In the genomic region with DNA sequence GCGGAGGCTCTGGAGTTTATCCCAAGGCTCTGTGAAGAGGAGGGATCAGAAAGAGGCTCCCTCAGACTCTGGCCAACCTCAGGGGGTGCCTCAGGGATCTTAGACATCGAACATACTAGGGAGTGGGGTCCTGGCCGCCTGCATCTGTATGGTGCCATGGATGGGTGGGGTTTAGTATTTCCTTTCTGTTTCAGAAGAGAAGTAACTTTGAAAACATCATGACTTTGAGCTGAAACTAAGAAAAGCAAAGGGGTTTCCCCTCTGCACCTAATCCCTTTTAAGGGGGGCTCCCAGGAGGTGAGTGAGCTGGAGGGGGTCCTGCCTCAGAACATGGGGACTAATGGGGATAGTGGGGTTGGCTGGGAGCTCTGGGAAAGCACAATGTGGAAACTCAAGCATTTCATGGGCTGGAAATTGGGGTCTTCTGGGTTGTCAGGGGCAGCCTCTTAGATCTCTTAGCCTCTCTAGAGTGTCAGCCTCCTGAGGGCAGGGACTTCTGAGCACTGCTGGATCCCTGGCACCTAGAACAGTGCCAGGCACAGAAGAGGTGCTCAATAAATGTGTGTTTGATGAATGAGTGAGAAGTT, we compare ENCODE assay signal across 13 cellular contexts. TPM values are rescaled to one million over a fixed set of nuclear protein-coding genes. Genes with fewer than 3 reads are reported as not detected.
DNase-seq lines count a peak whose midpoint lies in the region; ATAC-seq, FAIRE-seq and TF ChIP-seq lines count a peak whose summit lies in the region.
"Had no signal": no experiment of that assay in that cellular context is flagged by ENCODE, and none has a peak within 500 bp of the region (broad histone marks: within the 10 kb centered on the region; RNA-seq: fewer than 3 reads in every experiment).

No MANE protein-coding gene starts in this region.

- POLR2A ChIA-PET in GM12878 (lab: Charles Lee), result interaction anchor here (0.7 to 11.6 kb wide), 4 partner anchors 10 to 60 kb away, joined by 3 to 246 read pairs (median 5); partner anchors contain the start of gene RAC2

- H3K4me1 Mint-ChIP-seq in activated naive CD4-positive, alpha-beta T cell treated with anti-CD3 and anti-CD28 coated beads for 36 hours (ENCODE audit: low read depth), result peaks cover 78% of the 10 kb centered on the region

- peaks cover 27% of the 10 kb centered on the region for H3K9me3 Mint-ChIP-seq in activated naive CD4-positive, alpha-beta T cell treated with anti-CD3 and anti-CD28 coated beads for 36 hours

- peak overlapping the region; percentile 10 for H3K27ac ChIP-seq in KOPT-K1 (ENCODE audit: low read depth, low read length, poor library complexity, severe bottlenecking)
- H3K27ac ChIP-seq in GM12878 (ENCODE audit: control insufficient read depth, insufficient read depth), result peak overlapping the region; percentile 80
- H3K27ac ChIP-seq in thymus (ENCODE audit: low read depth), result peak overlapping the region; percentile 89
- no peak overlapping the region for H3K27ac ChIP-seq in pancreas
- H3K27ac ChIP-seq: esophagus squamous epithelium had no signal

- peak; percentile 58 for DNase-seq in activated naive CD4-positive, alpha-beta T cell treated with anti-CD3 and anti-CD28 coated beads for 36 hours
- no peak for DNase-seq in activated naive CD4-positive, alpha-beta T cell treated with Interleukin-2 at 50 U/mL for 16 hours
- DNase-seq in GM12878 (ENCODE audit: low read depth, low spot score) (no peak), NCI-H526 (lab: John Stamatoyannopoulos, UW) (no peak), pancreas (no peak), NCI-H1048 (lab: John Stamatoyannopoulos, UW) (no peak)
- DNase-seq: central memory CD4-positive, alpha-beta T cell; esophagus squamous epithelium; mammary epithelial cell had no signal

- peaks cover 9% of the 10 kb centered on the region for H3K9me3 ChIP-seq in KOPT-K1 (ENCODE audit: insufficient read depth, low read length, poor library complexity, severe bottlenecking)
- H3K9me3 ChIP-seq in GM12878 (replicated peaks; ENCODE audit: control insufficient read depth, insufficient read depth, low read length), result peaks cover 4% of the 10 kb centered on the region; the same call in 2 of the 3 replicates
- no peaks in the 10 kb centered on the region for H3K9me3 ChIP-seq in thymus (ENCODE audit: control insufficient read depth)
- no peaks in the 10 kb centered on the region for H3K9me3 ChIP-seq in pancreas
- H3K9me3 ChIP-seq: esophagus squamous epithelium, tibial nerve had no signal

- SMC1A ChIA-PET in GM12878 (lab: Charles Lee; ENCODE audit: uncharacterized antibody, unreplicated experiment), result interaction anchor here (2.3 to 5.8 kb wide), 3 partner anchors 19 to 36 kb away, joined by 12 to 87 read pairs (median 56); partner anchors contain the start of gene RAC2

- in situ Hi-C loops in GM12878 (cut with MboI), result loop anchor here (25.0 kb wide), 1 partner anchor 1837 kb away; the partner anchor contains the start of gene HMOX1

- peak overlapping the region; percentile 33 for H3K4me2 ChIP-seq in GM12878 (ENCODE audit: control insufficient read depth, insufficient read depth)

- H3K27ac Mint-ChIP-seq in activated naive CD4-positive, alpha-beta T cell treated with anti-CD3 and anti-CD28 coated beads for 36 hours, result peak overlapping the region; percentile 98

- H3K27me3 ChIP-seq in GM12878 (replicated peaks in 1 of 2; ENCODE audit: control insufficient read depth in 2 of 2, insufficient read depth in 2 of 2, low read length in 1 of 2), result no peaks in the 10 kb centered on the region
- H3K27me3 ChIP-seq in thymus (ENCODE audit: control insufficient read depth, insufficient read depth), result no peaks in the 10 kb centered on the region
- no peaks in the 10 kb centered on the region for H3K27me3 ChIP-seq in pancreas

- no peaks in the 10 kb centered on the region for H4K20me1 ChIP-seq in GM12878 (ENCODE audit: control insufficient read depth, insufficient read depth)

- ATAC-seq in GM12878, result peak; percentile 64
- ATAC-seq in pancreas, result no peak

- CTCF ChIA-PET in activated naive CD4-positive, alpha-beta T cell treated with anti-CD3 and anti-CD28 coated beads for 36 hours (lab: Charles Lee), result interaction anchor here (1.4 to 5.5 kb wide), 3 partner anchors 19 to 36 kb away, joined by 5 to 40 read pairs (median 13); no protein-coding TSS in a partner anchor
- CTCF ChIA-PET in GM12878 (lab: Yijun Ruan, JAX), result interaction anchor here (0.6 to 4.9 kb wide), 9 partner anchors 16 to 1841 kb away, joined by 3 to 66 read pairs (median 6); partner anchors contain the start of gene RAC2

- H3K79me2 ChIP-seq in GM12878 (ENCODE audit: control insufficient read depth, insufficient read depth, low read length), result peaks cover 36% of the 10 kb centered on the region

- H3K4me3 ChIP-seq in GM12878, result no peak overlapping the region
- H3K4me3 ChIP-seq in thymus (ENCODE audit: low read length), result no peak overlapping the region
- no peak overlapping the region for H3K4me3 ChIP-seq in pancreas
- H3K4me3 ChIP-seq: esophagus squamous epithelium, tibial nerve had no signal

- TF ChIP-seq POLR2A in GM12878 (IDR thresholded peaks at IDR 0.05; ENCODE audit: low read depth, low read length), result no peak; the same call in 1 of the 2 replicates

- intact Hi-C loops in activated naive CD4-positive, alpha-beta T cell treated with anti-CD3 and anti-CD28 coated beads for 36 hours (cut with micrococcal nuclease), result loop anchor here (2.0 to 10.0 kb wide), 2 partner anchors 61 to 839 kb away; partner anchors contain the start of gene MYH9
- intact Hi-C loops in GM12878 (cut with micrococcal nuclease; ENCODE audit: unreplicated experiment) (loop anchor here (2.0 kb wide), 2 partner anchors 21 to 37 kb away; partner anchors contain the start of gene RAC2), pancreas (cut with DNase I) (no loop called here)

- H3K9ac ChIP-seq in GM12878 (ENCODE audit: control insufficient read depth, insufficient read depth, low read length), result no peak overlapping the region

- peaks cover 86% of the 10 kb centered on the region for H3K36me3 Mint-ChIP-seq in activated naive CD4-positive, alpha-beta T cell treated with anti-CD3 and anti-CD28 coated beads for 36 hours (ENCODE audit: low read depth)

- RAD21 ChIA-PET in GM12878 (lab: Charles Lee; ENCODE audit: unreplicated experiment), result interaction anchor here (1.1 to 11.8 kb wide), 4 partner anchors 18 to 61 kb away, joined by 6 to 196 read pairs (median 24); partner anchors contain the start of gene RAC2

- 20% methylated on average over 3 of the region's 3 CpGs for WGBS in GM12878 (ENCODE audit: insufficient coverage, insufficient replicate concordance, low lambda C conversion rate, missing lambda C conversion rate)
- 58% methylated on average over 3 of the region's 3 CpGs for WGBS in thymus
- WGBS in pancreas, 2 donors, result 60 to 68% methylated on average over 3 of the region's 3 CpGs

- no peak overlapping the region for H2AFZ ChIP-seq in GM12878 (ENCODE audit: control insufficient read depth, low read depth, low read length)

- no peak for TF ChIP-seq EP300 in GM12878 (IDR thresholded peaks at IDR 0.05; ENCODE audit: borderline replicate concordance in 1 of 2, control insufficient read depth in 1 of 2, low read depth in 2 of 2, low read length in 2 of 2)

- FAIRE-seq in GM12878 (lab: Jason Lieb, UNC), result no peak
- no peak for FAIRE-seq in pancreas (lab: Jason Lieb, UNC)

- no peaks in the 10 kb centered on the region for H3K27me3 Mint-ChIP-seq in activated naive CD4-positive, alpha-beta T cell treated with anti-CD3 and anti-CD28 coated beads for 36 hours (ENCODE audit: low read depth)

- TF ChIP-seq CTCF in GM12878 (IDR thresholded peaks at IDR 0.05 in 2 of 3, conservative IDR thresholded peaks at IDR 0.05 in 1 of 3; ENCODE audit: control insufficient read depth in 2 of 3, extremely low read depth in 1 of 3, insufficient read depth in 1 of 3, low read depth in 3 of 3, low read length in 3 of 3), result no peak
- no peak for TF ChIP-seq CTCF in pancreas (IDR thresholded peaks at IDR 0.05)

- H3K36me3 ChIP-seq in KOPT-K1 (ENCODE audit: insufficient read depth, low read length) (peaks cover 56% of the 10 kb centered on the region), GM12878 (ENCODE audit: control insufficient read depth in 2 of 2, insufficient read depth in 2 of 2, low read length in 1 of 2) (peaks cover 19 to 35% of the 10 kb centered on the region in 2 experiments), thymus (ENCODE audit: control insufficient read depth, insufficient read depth) (peaks cover 47% of the 10 kb centered on the region), pancreas (no peaks in the 10 kb centered on the region)
- H3K36me3 ChIP-seq: esophagus squamous epithelium, tibial nerve had no signal

- H3K4me1 ChIP-seq in GM12878 (ENCODE audit: control insufficient read depth, insufficient read depth, low read length) (peaks cover 64% of the 10 kb centered on the region), thymus (ENCODE audit: control insufficient read depth, insufficient read depth, low read length) (peaks cover 66% of the 10 kb centered on the region), pancreas (no peaks in the 10 kb centered on the region)

- TF ChIP-seq RAD21 in GM12878 (IDR thresholded peaks at IDR 0.05; ENCODE audit: insufficient read depth, low read depth, low read length), result no peak

- peak overlapping the region; percentile 46 for H3K4me3 Mint-ChIP-seq in activated naive CD4-positive, alpha-beta T cell treated with anti-CD3 and anti-CD28 coated beads for 36 hours

- no TSS peak for BruUV-seq in GM12878 (replicated peaks; lab: Mats Ljungman, UMichigan)

RNA-seq across cellular contexts. Expression of gene SSTR3, which starts 11.8 kb away (rescaled TPM):
- 10 to 100 TPM; 28.1 to 28.6 TPM for total RNA-seq in activated naive CD4-positive, alpha-beta T cell treated with anti-CD3 and anti-CD28 coated beads for 36 hours
- 12.3 and 12.5 TPM in 2 replicates for total RNA-seq in GM12878 (2013; cell fraction: nucleolus; rRNA removed)
- total RNA-seq in GM12878 (2014; rRNA removed), result 3.6 and 4.5 TPM in 2 replicates
- 2.5 and 2.8 TPM in 2 replicates for total RNA-seq in GM12878 (2014; rRNA removed; fragmentation: Illumina TruSeq; extraction: Trizol)
- 4.5 TPM in 2 replicates for total RNA-seq in GM12878 (2021)
- polyA plus RNA-seq in GM12878 (2011; ENCODE audit: low read depth), result 2.6 TPM
- polyA plus RNA-seq in GM12878 (2011; rRNA removed), result 3.6 and 4.3 TPM in 2 replicates
- polyA plus RNA-seq in GM12878 (2011; cell fraction: cytosol; rRNA removed), result 4.7 and 5.3 TPM in 2 replicates
- 10.9 and 11.1 TPM in 2 replicates for polyA plus RNA-seq in GM12878 (2011; cell fraction: nucleus; rRNA removed)
- 5.5 and 6.9 TPM in 2 replicates for polyA plus RNA-seq in GM12878 (2012)
- polyA plus RNA-seq in GM12878 (2014; fragmentation: Illumina TruSeq; extraction: Trizol), result 1.6 and 2.3 TPM in 2 replicates
- under 1 TPM; 0.03 to 0.46 TPM for polyA plus RNA-seq in GM12878 (2014; fragmentation: Nextera tagmentation; extraction: Ambion mirVana)
- polyA plus RNA-seq in GM12878 (2014; rRNA removed), result 4.0 and 4.3 TPM in 2 replicates
- 1 to 10 TPM in 1 of 2 experiments, under 1 TPM in 1; 0.74 to 1.2 TPM for polyA plus RNA-seq in GM12878 (2016; fragmentation: Nextera tagmentation; extraction: Ambion mirVana)
- polyA minus RNA-seq in GM12878 (2011; rRNA and poly(A)+ RNA removed), result 6.1 and 11.3 TPM in 2 replicates
- polyA minus RNA-seq in GM12878 (2011; cell fraction: cytosol; rRNA and poly(A)+ RNA removed), result 2.7 and 3.5 TPM in 2 replicates
- 3.1 and 4.2 TPM in 2 replicates for polyA minus RNA-seq in GM12878 (2011; cell fraction: nucleus; rRNA and poly(A)+ RNA removed)
- 3.9 TPM for polyA plus RNA-seq in thymus
- 1 to 10 TPM in 3 of 6 donors, under 1 TPM in 3; 0.32 to 1.6 (median 0.94) TPM for total RNA-seq in pancreas
- 1 to 10 TPM; 3.3 to 8.7 TPM for polyA plus RNA-seq in pancreas
- total RNA-seq: Daoy, esophagus squamous epithelium, mammary epithelial cell, tibial nerve had no signal
- polyA plus RNA-seq: mammary epithelial cell had no signal

RNA-seq across cellular contexts. Expression of gene RAC2, which starts 20.0 kb away (rescaled TPM):
- 100 to 1,000 TPM; 728 to 759 TPM for total RNA-seq in activated naive CD4-positive, alpha-beta T cell treated with anti-CD3 and anti-CD28 coated beads for 36 hours
- 143 and 150 TPM in 2 replicates for total RNA-seq in GM12878 (2013; cell fraction: nucleolus; rRNA removed)
- 251 and 282 TPM in 2 replicates for total RNA-seq in GM12878 (2014; rRNA removed)
- total RNA-seq in GM12878 (2014; rRNA removed; fragmentation: Illumina TruSeq; extraction: Trizol), result 135 and 149 TPM in 2 replicates
- 382 and 386 TPM in 2 replicates for total RNA-seq in GM12878 (2021)
- polyA plus RNA-seq in GM12878 (2011; ENCODE audit: low read depth), result 314 TPM
- 84.4 and 296 TPM in 2 replicates for polyA plus RNA-seq in GM12878 (2011; rRNA removed)
- 317 and 416 TPM in 2 replicates for polyA plus RNA-seq in GM12878 (2011; cell fraction: cytosol; rRNA removed)
- polyA plus RNA-seq in GM12878 (2011; cell fraction: nucleus; rRNA removed), result 561 and 566 TPM in 2 replicates
- 512 and 607 TPM in 2 replicates for polyA plus RNA-seq in GM12878 (2012)
- polyA plus RNA-seq in GM12878 (2014; fragmentation: Illumina TruSeq; extraction: Trizol), result 166 and 339 TPM in 2 replicates
- 100 to 1,000 TPM; 102 to 108 TPM for polyA plus RNA-seq in GM12878 (2014; fragmentation: Nextera tagmentation; extraction: Ambion mirVana)
- 313 and 369 TPM in 2 replicates for polyA plus RNA-seq in GM12878 (2014; rRNA removed)
- 100 to 1,000 TPM; 320 to 330 TPM for polyA plus RNA-seq in GM12878 (2016; fragmentation: Nextera tagmentation; extraction: Ambion mirVana)
- polyA minus RNA-seq in GM12878 (2011; rRNA and poly(A)+ RNA removed), result 200 and 233 TPM in 2 replicates
- polyA minus RNA-seq in GM12878 (2011; cell fraction: cytosol; rRNA and poly(A)+ RNA removed), result 155 and 158 TPM in 2 replicates
- 185 and 303 TPM in 2 replicates for polyA minus RNA-seq in GM12878 (2011; cell fraction: nucleus; rRNA and poly(A)+ RNA removed)
- 206 TPM for polyA plus RNA-seq in thymus
- 10 to 100 TPM in 1 of 6 donors, 1 to 10 TPM in 4, under 1 TPM in 1; 0.91 to 12.8 (median 3.2) TPM for total RNA-seq in pancreas
- polyA plus RNA-seq in pancreas, result 1 to 10 TPM; 2.2 to 3.7 TPM

RNA-seq across cellular contexts. Expression of gene C1QTNF6, which starts 36.0 kb away (rescaled TPM):
- total RNA-seq in activated naive CD4-positive, alpha-beta T cell treated with anti-CD3 and anti-CD28 coated beads for 36 hours, result 10 to 100 TPM; 13.4 to 13.6 TPM
- 23.7 and 26.2 TPM in 2 replicates for total RNA-seq in GM12878 (2013; cell fraction: nucleolus; rRNA removed)
- total RNA-seq in GM12878 (2014; rRNA removed) (1.1 and 1.3 TPM in 2 replicates), GM12878 (2014; rRNA removed; fragmentation: Illumina TruSeq; extraction: Trizol) (1.6 and 1.7 TPM in 2 replicates), GM12878 (2021) (2.1 and 2.4 TPM in 2 replicates), pancreas (1 to 10 TPM; 1.2 to 8.0 (median 2.1) TPM)
- polyA plus RNA-seq in GM12878 (2011; ENCODE audit: low read depth), result 2.3 TPM
- polyA plus RNA-seq in GM12878 (2011; rRNA removed) (3.9 and 4.1 TPM in 2 replicates), GM12878 (2014; fragmentation: Illumina TruSeq; extraction: Trizol) (1.1 and 1.5 TPM in 2 replicates), GM12878 (2014; fragmentation: Nextera tagmentation; extraction: Ambion mirVana) (under 1 TPM; 0.16 to 0.18 TPM), GM12878 (2014; rRNA removed) (2.5 and 2.7 TPM in 2 replicates), GM12878 (2016; fragmentation: Nextera tagmentation; extraction: Ambion mirVana) (1 to 10 TPM in 1 of 2 experiments, under 1 TPM in 1; 0.99 to 1.1 TPM), thymus (23.2 TPM), pancreas (10 to 100 TPM in 1 of 2 donors, 1 to 10 TPM in 1; 9.8 to 10.9 TPM)
- 4.7 and 5.2 TPM in 2 replicates for polyA plus RNA-seq in GM12878 (2011; cell fraction: cytosol; rRNA removed)
- polyA plus RNA-seq in GM12878 (2011; cell fraction: nucleus; rRNA removed), result 23.6 and 35.1 TPM in 2 replicates
- polyA plus RNA-seq in GM12878 (2012), result 3.4 and 3.7 TPM in 2 replicates
- polyA minus RNA-seq in GM12878 (2011; rRNA and poly(A)+ RNA removed), result 5.9 and 8.9 TPM in 2 replicates
- 2.8 and 4.1 TPM in 2 replicates for polyA minus RNA-seq in GM12878 (2011; cell fraction: cytosol; rRNA and poly(A)+ RNA removed)
- polyA minus RNA-seq in GM12878 (2011; cell fraction: nucleus; rRNA and poly(A)+ RNA removed), result 14.0 and 16.0 TPM in 2 replicates

RNA-seq across cellular contexts. Expression of gene CYTH4, which starts 58.2 kb away (rescaled TPM):
- total RNA-seq in activated naive CD4-positive, alpha-beta T cell treated with anti-CD3 and anti-CD28 coated beads for 36 hours, result 10 to 100 TPM; 30.5 to 34.0 TPM
- 94.2 and 114 TPM in 2 replicates for total RNA-seq in GM12878 (2013; cell fraction: nucleolus; rRNA removed)
- total RNA-seq in GM12878 (2014; rRNA removed) (23.2 TPM in 2 replicates), GM12878 (2014; rRNA removed; fragmentation: Illumina TruSeq; extraction: Trizol) (17.2 and 18.3 TPM in 2 replicates), GM12878 (2021) (25.8 and 26.0 TPM in 2 replicates), pancreas (10 to 100 TPM in 2 of 6 donors, 1 to 10 TPM in 3, under 1 TPM in 1; 0.79 to 12.0 (median 3.4) TPM)
- polyA plus RNA-seq in GM12878 (2011; ENCODE audit: low read depth), result 7.0 TPM
- polyA plus RNA-seq in GM12878 (2011; rRNA removed) (19.4 and 24.1 TPM in 2 replicates), GM12878 (2014; fragmentation: Illumina TruSeq; extraction: Trizol) (9.1 and 16.6 TPM in 2 replicates), GM12878 (2014; fragmentation: Nextera tagmentation; extraction: Ambion mirVana) (1 to 10 TPM; 1.5 to 1.8 TPM), GM12878 (2014; rRNA removed) (23.6 and 27.3 TPM in 2 replicates), GM12878 (2016; fragmentation: Nextera tagmentation; extraction: Ambion mirVana) (10 to 100 TPM; 12.4 TPM), thymus (54.6 TPM), pancreas (1 to 10 TPM; 2.0 to 3.5 TPM)
- polyA plus RNA-seq in GM12878 (2011; cell fraction: cytosol; rRNA removed), result 22.7 and 30.1 TPM in 2 replicates
- polyA plus RNA-seq in GM12878 (2011; cell fraction: nucleus; rRNA removed), result 148 and 167 TPM in 2 replicates
- polyA plus RNA-seq in GM12878 (2012), result 15.7 and 21.2 TPM in 2 replicates
- polyA minus RNA-seq in GM12878 (2011; rRNA and poly(A)+ RNA removed), result 14.9 and 23.6 TPM in 2 replicates
- 5.5 and 6.7 TPM in 2 replicates for polyA minus RNA-seq in GM12878 (2011; cell fraction: cytosol; rRNA and poly(A)+ RNA removed)
- polyA minus RNA-seq in GM12878 (2011; cell fraction: nucleus; rRNA and poly(A)+ RNA removed), result 23.1 and 31.4 TPM in 2 replicates

Comparison
In these comparisons a context has a peak if more than half of its experiments do, and no peak if none do; other contexts are left out.
1. H3K27ac ChIP-seq: peak in KOPT-K1 (single experiment), GM12878 (single experiment) and thymus (single experiment); none in pancreas (0 of 4).
2. RNA of gene RAC2, which starts 20.0 kb away (total RNA-seq): 728 to 759 TPM in activated naive CD4-positive, alpha-beta T cell treated with anti-CD3 and anti-CD28 coated beads for 36 hours and 135 to 386 TPM in GM12878; 0.91 to 12.8 TPM in pancreas; every median in the first group is over 4 times any median in the second.
3. intact Hi-C loops: an anchor here in activated naive CD4-positive, alpha-beta T cell treated with anti-CD3 and anti-CD28 coated beads for 36 hours (2.0 to 10.0 kb wide) and GM12878 (2.0 kb wide); none called in pancreas.